8 cellular contexts compared by ENCODE assay signal in the genomic region with DNA sequence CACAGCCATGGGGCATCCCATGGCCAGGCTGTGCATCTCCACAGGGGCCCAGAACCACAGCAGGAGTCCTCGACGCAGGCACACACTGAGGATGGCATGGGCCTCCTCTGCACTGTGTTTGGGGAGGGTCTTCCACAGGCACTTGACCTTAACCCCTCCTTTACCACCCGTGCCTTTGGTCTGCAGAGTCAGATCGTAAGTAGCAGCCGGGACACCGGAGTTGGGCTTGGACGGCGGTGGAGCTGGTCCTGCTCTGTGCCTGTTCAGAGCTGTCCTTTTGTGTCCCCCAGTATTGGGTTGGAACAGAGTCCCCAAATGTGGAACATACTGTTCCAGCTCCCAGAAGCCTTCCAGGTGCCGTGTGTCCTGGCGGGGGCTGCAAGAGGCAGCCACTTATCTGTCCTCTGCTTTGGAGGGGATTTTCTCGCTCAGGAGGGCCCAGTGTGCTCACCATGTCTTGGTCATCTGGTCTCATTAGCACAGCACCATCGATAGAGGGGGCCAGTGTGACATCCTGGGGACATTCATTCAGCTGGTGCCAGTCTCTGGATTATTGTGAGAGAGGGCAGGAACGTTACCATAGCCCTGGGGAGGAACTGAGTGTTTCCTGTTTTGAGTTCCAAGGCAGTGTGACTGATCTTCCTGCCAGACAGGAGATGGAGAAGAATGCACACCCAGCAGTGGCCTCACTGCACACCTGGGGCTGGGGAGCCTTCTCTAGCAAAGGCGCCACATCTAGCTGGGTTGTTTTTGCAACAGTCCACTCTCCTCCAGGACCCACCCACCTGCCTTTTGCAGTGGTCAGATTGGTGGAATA. TPM values are rescaled to one million over a fixed set of nuclear protein-coding genes. Genes with fewer than 3 reads are reported as not detected.
DNase-seq lines count a peak whose midpoint lies in the region; ATAC-seq and TF ChIP-seq lines count a peak whose summit lies in the region.

No MANE protein-coding gene starts in this region.

- no peaks in the 10 kb centered on the region for H3K36me3 Mint-ChIP-seq in CD4-positive, alpha-beta T cell (ENCODE audit: low read depth)
- H3K36me3 Mint-ChIP-seq in nephron (ENCODE audit: low read depth): no peaks in the 10 kb centered on the region

- no peak for TF ChIP-seq POLR2A in esophagus muscularis mucosa (IDR thresholded peaks at IDR 0.05; ENCODE audit: low read depth)

- peaks cover 0 to 13% (median 8%) of the 10 kb centered on the region in 4 donors for H3K36me3 ChIP-seq in esophagus muscularis mucosa

- no peaks in the 10 kb centered on the region for H3K9me3 ChIP-seq in CD4-positive, alpha-beta T cell (ENCODE audit: control insufficient read depth, low read length)
- no peaks in the 10 kb centered on the region for H3K9me3 ChIP-seq in esophagus muscularis mucosa

- H3K27ac ChIP-seq in CD4-positive, alpha-beta T cell (ENCODE audit: low read depth, low read length): peak overlapping the region; percentile 39
- peak overlapping the region in 2 of 4 donors; percentile 33 to 98 for H3K27ac ChIP-seq in esophagus muscularis mucosa (replicated peaks in 1 of 4)

- ATAC-seq in CD4-positive, alpha-beta T cell (ENCODE audit: poor library complexity): peak; percentile 37
- ATAC-seq in HG03025 (IDR thresholded peaks at IDR 0.05; ENCODE audit: low FRiP score, unreplicated experiment) (no peak), GM21515 (IDR thresholded peaks at IDR 0.05; ENCODE audit: unreplicated experiment) (no peak)

- H3K4me3 ChIP-seq in esophagus muscularis mucosa: no peak overlapping the region

- no peaks in the 10 kb centered on the region for H3K27me3 Mint-ChIP-seq in CD4-positive, alpha-beta T cell
- H3K27me3 Mint-ChIP-seq in nephron (ENCODE audit: low read depth): peaks cover 28% of the 10 kb centered on the region

- CTCF ChIA-PET in CD4-positive, alpha-beta T cell (lab: Charles Lee): interaction anchor here (0.6 to 2.7 kb wide), 11 partner anchors 9 to 100 kb away, joined by 3 to 36 read pairs (median 6); no protein-coding TSS in a partner anchor

- POLR2A ChIA-PET in CD4-positive, alpha-beta T cell (lab: Charles Lee): interaction anchor here (1.0 to 2.7 kb wide), 9 partner anchors 12 to 100 kb away, joined by 3 to 17 read pairs (median 3); a partner anchor contains a TSS

- no peaks in the 10 kb centered on the region for H3K27me3 ChIP-seq in CD4-positive, alpha-beta T cell (ENCODE audit: control insufficient read depth, insufficient read depth, low read length)
- peaks cover 0 to 20% (median 8%) of the 10 kb centered on the region in 4 donors for H3K27me3 ChIP-seq in esophagus muscularis mucosa

- H3K4me1 Mint-ChIP-seq in CD4-positive, alpha-beta T cell (ENCODE audit: low read depth): peaks cover 42% of the 10 kb centered on the region
- peaks cover 10% of the 10 kb centered on the region for H3K4me1 Mint-ChIP-seq in nephron

- peak overlapping the region; percentile 89 for H3K27ac Mint-ChIP-seq in CD4-positive, alpha-beta T cell
- no peak overlapping the region for H3K27ac Mint-ChIP-seq in nephron

- DNase-seq in CD4-positive, alpha-beta T cell: peak in 8 of 10 experiments; percentile 22 to 51 (median 38)
- DNase-seq in GM19240 (ENCODE audit: insufficient read length, low spot score): peak; percentile 43
- peak; percentile 26 for DNase-seq in NCI-H2196 (lab: John Stamatoyannopoulos, UW; ENCODE audit: unreplicated experiment)
- peak; percentile 61 to 74 for DNase-seq in activated CD4-positive, alpha-beta T cell treated with anti-CD3 and anti-CD28 coated beads, Interleukin-2, amount 50 U/mL, for 48 hours
- no peak for DNase-seq in esophagus muscularis mucosa (ENCODE audit: extremely low spot score)

- peak; percentile 59 for TF ChIP-seq CTCF in CD4-positive, alpha-beta T cell (IDR thresholded peaks at IDR 0.05)
- TF ChIP-seq CTCF in esophagus muscularis mucosa (IDR thresholded peaks at IDR 0.05) (peak; percentile 35 to 54 (median 42)), nephron (IDR thresholded peaks at IDR 0.05; ENCODE audit: unreplicated experiment in 3 of 3) (peak; percentile 24 to 34 (median 27))

- H3K9me3 Mint-ChIP-seq in CD4-positive, alpha-beta T cell: no peaks in the 10 kb centered on the region
- no peaks in the 10 kb centered on the region for H3K9me3 Mint-ChIP-seq in nephron

- no peak for TF ChIP-seq EP300 in esophagus muscularis mucosa (IDR thresholded peaks at IDR 0.05)

- intact Hi-C loops in CD4-positive, alpha-beta T cell (cut with DNase I, micrococcal nuclease): loop anchor here (1.0 to 10.0 kb wide), 3 partner anchors 62 to 264 kb away; no protein-coding TSS in a partner anchor
- intact Hi-C loops in esophagus muscularis mucosa (cut with DNase I): loop anchor here (5.0 kb wide), 3 partner anchors 41 to 251 kb away; no protein-coding TSS in a partner anchor

- peaks cover 53 to 65% (median 64%) of the 10 kb centered on the region in 4 donors for H3K4me1 ChIP-seq in esophagus muscularis mucosa

- WGBS in esophagus muscularis mucosa: 39% methylated on average over 4 of the region's 14 CpGs

- H3K4me3 Mint-ChIP-seq in CD4-positive, alpha-beta T cell: peak overlapping the region; percentile 73
- peak overlapping the region in 2 of 3 experiments; percentile 1 to 22 for H3K4me3 Mint-ChIP-seq in nephron

RNA-seq across cellular contexts. Expression of a gene that starts 12.4 kb away (rescaled TPM):
- 10 to 100 TPM; 21.2 to 23.3 TPM for total RNA-seq in CD4-positive, alpha-beta T cell
- 10 to 100 TPM; 32.0 to 38.2 (median 34.2) TPM for total RNA-seq in esophagus muscularis mucosa

RNA-seq across cellular contexts. Expression of a gene that starts 12.6 kb away (rescaled TPM):
- total RNA-seq in CD4-positive, alpha-beta T cell: 10 to 100 TPM; 13.5 to 14.6 TPM
- 10 to 100 TPM; 17.7 to 28.0 (median 23.8) TPM for total RNA-seq in esophagus muscularis mucosa

RNA-seq across cellular contexts. Expression of a gene that starts 29.8 kb away (rescaled TPM):
- 100 to 1,000 TPM; 224 to 230 TPM for total RNA-seq in CD4-positive, alpha-beta T cell
- total RNA-seq in esophagus muscularis mucosa: 100 to 1,000 TPM in 1 of 4 donors, 10 to 100 TPM in 3; 36.1 to 106 (median 56.5) TPM
